16 cellular contexts compared by ENCODE assay signal in the genomic region with DNA sequence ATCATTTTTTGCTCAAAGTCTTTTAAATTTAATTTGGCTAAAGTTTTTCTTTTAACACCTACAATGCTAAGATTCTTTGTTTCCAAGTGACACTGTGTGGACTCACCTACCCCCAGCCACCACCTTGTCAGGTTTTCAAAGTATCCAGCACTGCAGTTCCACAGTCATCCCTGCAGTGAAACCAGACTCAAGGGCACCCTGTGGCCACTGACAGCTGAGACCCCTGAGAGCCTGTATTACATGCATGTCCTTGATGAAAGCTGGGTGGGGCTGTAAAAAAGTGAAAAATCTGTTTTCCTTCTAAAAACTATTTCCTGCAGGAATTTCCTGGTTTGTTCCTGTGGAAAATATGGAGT.
"Had no signal": no experiment of that assay in that cellular context is flagged by ENCODE, and none has a peak within 500 bp of the region (broad histone marks: within the 10 kb centered on the region; RNA-seq: fewer than 3 reads in every experiment).

No MANE protein-coding gene starts in this region.

- H3K27ac ChIP-seq: epithelial cell of prostate, tibial nerve had no signal

- H3K4me3 ChIP-seq: sigmoid colon, tibial nerve had no signal

- DNase-seq: activated CD4-positive, alpha-beta T cell treated with anti-CD3 and anti-CD28 coated beads for 36 hours; activated CD4-positive, alpha-beta T cell treated with anti-CD3 and anti-CD28 coated beads, Interleukin-2, amount 50 U/mL, for 48 hours; activated CD8-positive, alpha-beta memory T cell treated with anti-CD3 and anti-CD28 coated beads, Interleukin-2, amount 10 ng/mL, durations not matched to agents 7 days and 5 days; activated naive CD8-positive, alpha-beta T cell treated with anti-CD3 and anti-CD28 coated beads for 36 hours; amniotic stem cell; effector memory CD8-positive, alpha-beta T cell; natural killer cell; sigmoid colon; stimulated activated CD4-positive, alpha-beta T cell treated with anti-CD3 and anti-CD28 coated beads, Interleukin-4, amount 100 ng/mL, for 4 hours had no signal

- H3K4me1 ChIP-seq: sigmoid colon, tibial nerve had no signal

- H3K27me3 ChIP-seq: sigmoid colon, tibial nerve had no signal

- FAIRE-seq: frontal cortex, TTC549, urothelium cell line had no signal

- H3K9me3 ChIP-seq: sigmoid colon had no signal

- ATAC-seq: activated CD4-positive, alpha-beta T cell treated with anti-CD3 and anti-CD28 coated beads for 36 hours; activated CD8-positive, alpha-beta memory T cell treated with anti-CD3 and anti-CD28 coated beads, Interleukin-2, amount 10 ng/mL, durations not matched to agents 7 days and 5 days; effector memory CD8-positive, alpha-beta T cell; natural killer cell; stimulated activated memory B cell treated with anti-CD40 and anti-IgM and Interleukin-4, amounts not matched to agents 10 μg/mL and 1 μg/mL and 100 μg/mL, for 72 hours; WTC11 had no signal

- H3K36me3 ChIP-seq: sigmoid colon, tibial nerve had no signal
